In the genomic region with DNA sequence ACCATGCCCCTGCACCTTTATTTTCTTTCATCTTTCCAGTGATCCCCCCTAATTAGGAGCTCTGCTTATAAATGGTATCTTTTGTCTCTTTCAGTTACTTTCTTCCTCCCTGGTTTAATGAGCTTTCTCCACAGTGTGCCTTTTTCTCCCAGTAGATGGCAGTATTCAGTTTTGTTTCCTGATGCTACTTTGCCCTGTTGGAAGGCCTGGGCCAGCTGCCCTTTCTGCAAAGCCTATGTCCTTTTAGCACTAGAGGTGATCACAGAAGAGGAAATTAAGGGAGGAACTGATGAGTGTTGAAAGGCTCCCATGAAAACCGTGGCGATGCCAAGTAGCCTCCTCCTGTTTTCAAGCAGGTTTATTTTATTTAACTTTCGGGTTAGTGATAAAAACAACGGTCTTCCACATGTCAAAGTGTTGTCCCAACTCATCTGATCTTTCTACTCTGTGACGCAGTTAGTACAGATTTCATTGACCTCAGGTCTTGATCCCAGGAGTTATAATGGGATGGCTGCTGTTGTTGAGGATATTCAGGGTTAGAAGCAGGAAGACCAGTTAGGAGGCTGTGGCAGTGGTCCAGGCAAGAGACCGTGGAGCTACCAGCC, we compare ENCODE assay signal across 8 cellular contexts.
DNase-seq lines count a peak whose midpoint lies in the region; ATAC-seq and TF ChIP-seq lines count a peak whose summit lies in the region.

No MANE protein-coding gene starts in this region.

- no peak overlapping the region for H2AFZ ChIP-seq in GM23248
- H2AFZ ChIP-seq in neuronal stem cell (ENCODE audit: low read length) = no peak overlapping the region

- H3K4me1 ChIP-seq in GM23248 (ENCODE audit: insufficient read depth) = no peaks in the 10 kb centered on the region
- no peaks in the 10 kb centered on the region for H3K4me1 ChIP-seq in neuronal stem cell (ENCODE audit: control insufficient read depth in 2 of 2, insufficient read depth in 1 of 2, low read depth in 1 of 2, low read length in 2 of 2)
- H3K4me1 ChIP-seq in aorta (ENCODE audit: control insufficient read depth in 1 of 2, insufficient read depth in 2 of 2, low read length in 2 of 2) = no peaks in the 10 kb centered on the region

- H3K36me3 ChIP-seq in GM23248 (ENCODE audit: low read depth) (no peaks in the 10 kb centered on the region), neuronal stem cell (replicated peaks in 1 of 2; ENCODE audit: control insufficient read depth in 2 of 2, insufficient read depth in 2 of 2, low read length in 2 of 2) (no peaks in the 10 kb centered on the region), aorta (ENCODE audit: control insufficient read depth in 1 of 2, insufficient read depth in 2 of 2, low read length in 1 of 2) (no peaks in the 10 kb centered on the region)

- H3K14ac ChIP-seq in neuronal stem cell (ENCODE audit: low read length) = no peak overlapping the region

- no peak overlapping the region for H3K4ac ChIP-seq in neuronal stem cell (ENCODE audit: low read length)

- H3K23ac ChIP-seq in neuronal stem cell (ENCODE audit: low read depth, low read length, poor library complexity) = no peak overlapping the region

- H3K9me3 ChIP-seq in GM23248 (ENCODE audit: low read depth) = no peaks in the 10 kb centered on the region
- H3K9me3 ChIP-seq in neuronal stem cell (replicated peaks in 1 of 2; ENCODE audit: control insufficient read depth in 2 of 2, insufficient read depth in 1 of 2, low read depth in 1 of 2, low read length in 2 of 2) = no peaks in the 10 kb centered on the region
- H3K9me3 ChIP-seq in aorta (ENCODE audit: control insufficient read depth, low read length) = no peaks in the 10 kb centered on the region

- H3K27ac ChIP-seq in GM23248 = no peak overlapping the region
- no peak overlapping the region for H3K27ac ChIP-seq in neuronal stem cell (replicated peaks; ENCODE audit: low read length)
- H3K27ac ChIP-seq in aorta (ENCODE audit: low read depth in 1 of 2, low read length in 2 of 2) = no peak overlapping the region

- peak; percentile 11 for DNase-seq in G401 (ENCODE audit: low spot score)
- peak; percentile 69 for DNase-seq in GM23248
- no peak for DNase-seq in LNCaP clone FGC (ENCODE audit: low read depth)
- DNase-seq in SHP77 (lab: John Stamatoyannopoulos, UW) = peak; percentile 58 to 71
- peak; percentile 60 for DNase-seq in fibroblast of the aortic adventitia (ENCODE audit: low read depth)
- peak; percentile 65 for DNase-seq in neuronal stem cell (ENCODE audit: low spot score)
- DNase-seq in aorta = no peak
- DNase-seq in activated CD4-positive, alpha-beta T cell treated with anti-CD3 and anti-CD28 coated beads for 48 hours = no peak

- H2BK120ac ChIP-seq in neuronal stem cell (ENCODE audit: low read depth, low read length) = no peak overlapping the region

- in situ Hi-C loops in G401 (cut with HindIII; ENCODE audit: low sequenced_read_pairs) = no loop called here
- in situ Hi-C loops in GM23248 (cut with MboI) = no loop called here

- no peak overlapping the region for H2BK12ac ChIP-seq in neuronal stem cell (ENCODE audit: low read length)

- H4K8ac ChIP-seq in neuronal stem cell (ENCODE audit: low read depth, low read length) = no peak overlapping the region

- no peaks in the 10 kb centered on the region for H3K79me2 ChIP-seq in GM23248 (ENCODE audit: insufficient read depth)

- H3K4me2 ChIP-seq in GM23248 (ENCODE audit: unreplicated experiment) (no peak overlapping the region), neuronal stem cell (ENCODE audit: insufficient read depth, low read length, poor library complexity, severe bottlenecking) (no peak overlapping the region)

- H3K18ac ChIP-seq in neuronal stem cell (ENCODE audit: low read length) = no peak overlapping the region

- TF ChIP-seq CTCF in LNCaP clone FGC (IDR thresholded peaks at IDR 0.05; ENCODE audit: control insufficient read depth, extremely low read depth, insufficient read depth) = peak; percentile 79
- TF ChIP-seq CTCF in fibroblast of the aortic adventitia (IDR thresholded peaks at IDR 0.05; ENCODE audit: insufficient read depth, low read length) = peak; percentile 74

- H2BK15ac ChIP-seq in neuronal stem cell (ENCODE audit: low read length) = no peak overlapping the region

- H4K91ac ChIP-seq in neuronal stem cell (ENCODE audit: low read depth, low read length, poor library complexity) = no peak overlapping the region

- H3F3A ChIP-seq in GM23248 (ENCODE audit: insufficient read depth) = no peaks in the 10 kb centered on the region

- intact Hi-C loops in aorta (cut with DNase I) = no loop called here

- no peak overlapping the region for H3K9ac ChIP-seq in GM23248
- H3K9ac ChIP-seq in neuronal stem cell (ENCODE audit: low read depth, low read length, poor library complexity) = no peak overlapping the region

- H3K27me3 ChIP-seq in GM23248 (replicated peaks; ENCODE audit: insufficient read depth) (no peaks in the 10 kb centered on the region), neuronal stem cell (ENCODE audit: control insufficient read depth in 3 of 3, insufficient read depth in 3 of 3, low read depth in 1 of 3, low read length in 3 of 3) (no peaks in the 10 kb centered on the region), aorta (ENCODE audit: control insufficient read depth in 1 of 2, insufficient read depth in 2 of 2, low read length in 1 of 2) (no peaks in the 10 kb centered on the region)

- no peaks in the 10 kb centered on the region for H3K9me2 ChIP-seq in GM23248 (ENCODE audit: insufficient read depth)

- no peak overlapping the region for H2BK5ac ChIP-seq in neuronal stem cell (ENCODE audit: low read length)

- no peaks in the 10 kb centered on the region for H4K20me1 ChIP-seq in GM23248 (ENCODE audit: insufficient read depth)

- 63 to 65% methylated on average over 6 of the region's 6 CpGs for WGBS in GM23248 (ENCODE audit: low coverage in 1 of 2, low lambda C conversion rate in 2 of 2, missing lambda C conversion rate in 2 of 2), 2 experiments
- no CpG with 5 or more reads among the region's 6 CpGs for WGBS in neuronal stem cell (ENCODE audit: extremely low coverage in 2 of 2, insufficient read length in 2 of 2, insufficient replicate concordance in 1 of 2), 2 donors
- WGBS in aorta, 2 donors = 72 to 74% methylated on average over 6 of the region's 6 CpGs

- no peak overlapping the region for H3K4me3 ChIP-seq in GM23248
- no peak overlapping the region for H3K4me3 ChIP-seq in LNCaP clone FGC (ENCODE audit: low read depth, low read length)
- H3K4me3 ChIP-seq in fibroblast of the aortic adventitia (ENCODE audit: low read depth, low read length) = no peak overlapping the region
- no peak overlapping the region for H3K4me3 ChIP-seq in neuronal stem cell (ENCODE audit: low read length in 2 of 2)
- no peak overlapping the region for H3K4me3 ChIP-seq in aorta (ENCODE audit: low read length in 2 of 2)

- no peak overlapping the region for H2AK5ac ChIP-seq in neuronal stem cell (ENCODE audit: low read depth, low read length)

- no peak for ATAC-seq in aorta (ENCODE audit: low FRiP score)

- H3K79me1 ChIP-seq in neuronal stem cell (ENCODE audit: low read depth, low read length) = no peaks in the 10 kb centered on the region

Comparison
In these comparisons a context has a peak if more than half of its experiments do, and no peak if none do; other contexts are left out.
1. DNase-seq: peak in G401 (single experiment), GM23248 (single experiment), SHP77 (2 of 2), fibroblast of the aortic adventitia (single experiment) and neuronal stem cell (single experiment); none in LNCaP clone FGC (single experiment), aorta (0 of 2) and activated CD4-positive, alpha-beta T cell treated with anti-CD3 and anti-CD28 coated beads for 48 hours (single experiment).